11 cellular contexts compared by ENCODE assay signal in genomic region chr9:114694719-114695269, GRCh38. TPM values are rescaled to one million over a fixed set of nuclear protein-coding genes. Genes with fewer than 3 reads are reported as not detected.
A peak's percentile ranks its signal among the peaks of the same experiment; 100 is the strongest.
DNase-seq lines count a peak whose midpoint lies in the region; ATAC-seq and TF ChIP-seq lines count a peak whose summit lies in the region.
"Had no signal": no experiment of that assay in that cellular context is flagged by ENCODE, and none has a peak within 500 bp of the region (broad histone marks: within the 10 kb centered on the region; RNA-seq: fewer than 3 reads in every experiment).

No MANE protein-coding gene starts in this region.

- DNase-seq in epidermal melanocyte (ENCODE audit: insufficient read length, low spot score) (no peak), iPS-NIHi11 (ENCODE audit: low spot score) (no peak)
- DNase-seq: NCI-H146, ovary, SIG-M5 had no signal

- H3K36me3 ChIP-seq in gastroesophageal sphincter: no peaks in the 10 kb centered on the region
- H3K36me3 ChIP-seq: ovary had no signal

- peaks cover 76% of the 10 kb centered on the region for H3K4me1 Mint-ChIP-seq in activated naive CD4-positive, alpha-beta T cell treated with anti-CD3 and anti-CD28 coated beads, Interleukin-2, amount 50 U/mL, for 24 hours

- ATAC-seq in GM18505 (IDR thresholded peaks at IDR 0.05; ENCODE audit: unreplicated experiment): peak; percentile 31
- ATAC-seq in GM19463 (IDR thresholded peaks at IDR 0.05; ENCODE audit: unreplicated experiment): peak; percentile 25
- ATAC-seq in HG03095 (IDR thresholded peaks at IDR 0.05; ENCODE audit: unreplicated experiment): peak; percentile 33
- no peak for ATAC-seq in gastroesophageal sphincter
- ATAC-seq in HG03280 (IDR thresholded peaks at IDR 0.05; ENCODE audit: unreplicated experiment): no peak

- peaks cover 0 to 5% (median 0%) of the 10 kb centered on the region in 3 donors for H3K9me3 ChIP-seq in gastroesophageal sphincter
- H3K9me3 ChIP-seq: ovary had no signal

- TF ChIP-seq EP300 in gastroesophageal sphincter (IDR thresholded peaks at IDR 0.05): no peak

- peak overlapping the region; percentile 36 for H3K27ac Mint-ChIP-seq in activated naive CD4-positive, alpha-beta T cell treated with anti-CD3 and anti-CD28 coated beads, Interleukin-2, amount 50 U/mL, for 24 hours

- TF ChIP-seq POLR2A in GM18505 (IDR thresholded peaks at IDR 0.05; ENCODE audit: borderline replicate concordance, extremely low read depth, insufficient read depth, insufficient read length): no peak
- TF ChIP-seq POLR2A in gastroesophageal sphincter (IDR thresholded peaks at IDR 0.05): no peak

- no peaks in the 10 kb centered on the region for H3K9me3 Mint-ChIP-seq in activated naive CD4-positive, alpha-beta T cell treated with anti-CD3 and anti-CD28 coated beads, Interleukin-2, amount 50 U/mL, for 24 hours

- no peaks in the 10 kb centered on the region for H3K4me1 ChIP-seq in gastroesophageal sphincter

- H3K4me3 ChIP-seq in gastroesophageal sphincter: no peak overlapping the region
- H3K4me3 ChIP-seq: ovary had no signal

- WGBS in gastroesophageal sphincter (ENCODE audit: low coverage in 1 of 2), 2 donors: 82 to 89% methylated on average over 2 to 6 of the region's 6 CpGs

- peak overlapping the region; percentile 0 for H3K4me3 Mint-ChIP-seq in activated naive CD4-positive, alpha-beta T cell treated with anti-CD3 and anti-CD28 coated beads, Interleukin-2, amount 50 U/mL, for 24 hours

- TF ChIP-seq CTCF in gastroesophageal sphincter (IDR thresholded peaks at IDR 0.05): no peak

- no peaks in the 10 kb centered on the region for H3K27me3 ChIP-seq in gastroesophageal sphincter
- H3K27me3 ChIP-seq: ovary had no signal

- H3K36me3 Mint-ChIP-seq in activated naive CD4-positive, alpha-beta T cell treated with anti-CD3 and anti-CD28 coated beads, Interleukin-2, amount 50 U/mL, for 24 hours: peaks cover 2% of the 10 kb centered on the region

- no peaks in the 10 kb centered on the region for H3K27me3 Mint-ChIP-seq in activated naive CD4-positive, alpha-beta T cell treated with anti-CD3 and anti-CD28 coated beads, Interleukin-2, amount 50 U/mL, for 24 hours

- no peak overlapping the region for H3K27ac ChIP-seq in gastroesophageal sphincter
- H3K27ac ChIP-seq: ovary had no signal

RNA-seq across cellular contexts. Expression of gene TEX48, which starts 12.8 kb away (rescaled TPM):
- total RNA-seq in gastroesophageal sphincter: not detected
- total RNA-seq: ovary had no signal

RNA-seq across cellular contexts. Expression of gene TEX53, which starts 37.2 kb away (rescaled TPM):
- total RNA-seq in gastroesophageal sphincter: not detected
- total RNA-seq: ovary had no signal

Comparison
In these comparisons a context has a peak if more than half of its experiments do, and no peak if none do; other contexts are left out.
1. ATAC-seq: peak in GM18505 (single experiment), GM19463 (single experiment) and HG03095 (single experiment); none in gastroesophageal sphincter (single experiment) and HG03280 (single experiment).